8 cellular contexts compared by ENCODE assay signal in the genomic region with DNA sequence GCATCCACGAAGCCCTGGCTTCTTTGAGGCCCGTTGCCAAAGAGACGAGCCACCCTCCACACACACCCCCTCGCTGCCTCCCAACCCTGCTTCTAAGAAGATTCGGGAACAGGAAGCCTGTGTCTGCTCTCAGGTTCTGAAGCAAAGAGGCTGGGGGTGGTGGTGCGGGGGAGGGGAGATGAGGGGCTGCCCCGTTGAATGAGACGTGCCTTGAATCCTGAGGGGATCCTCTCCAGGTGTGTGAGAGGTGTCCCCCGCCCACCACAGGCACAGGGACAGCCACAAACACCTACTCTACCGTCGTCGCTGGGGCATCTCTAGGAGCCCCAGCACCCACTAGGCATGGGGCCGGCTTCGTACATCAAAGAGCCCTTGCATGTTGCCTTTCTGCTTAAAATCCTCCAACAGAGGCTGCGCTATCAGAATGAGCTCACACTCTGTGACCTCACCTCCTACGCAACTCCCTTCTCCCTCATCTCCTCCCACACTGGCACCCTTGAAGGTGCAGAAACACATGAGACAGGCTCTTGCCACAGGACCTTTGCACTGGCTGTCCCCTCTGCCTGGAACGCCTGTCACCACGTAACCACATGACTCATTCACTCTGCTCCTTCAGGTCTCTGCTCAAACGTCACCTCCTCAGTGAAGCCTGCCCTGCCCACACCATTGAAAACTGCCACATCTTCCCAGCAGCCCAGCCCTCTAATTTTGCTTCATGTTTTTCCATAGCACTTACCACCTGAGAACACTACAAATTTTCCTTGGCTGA. TPM values are rescaled to one million over a fixed set of nuclear protein-coding genes. Genes with fewer than 3 reads are reported as not detected.
DNase-seq lines count a peak whose midpoint lies in the region; ATAC-seq and TF ChIP-seq lines count a peak whose summit lies in the region.

No MANE protein-coding gene starts in this region.

- BruUV-seq in mammary epithelial cell (replicated peaks; lab: Mats Ljungman, UMichigan), result no TSS peak

- H3K36me3 Mint-ChIP-seq in endothelial cell (ENCODE audit: low read depth, unreplicated experiment), result peaks cover 59% of the 10 kb centered on the region

- H3K4me2 ChIP-seq in mammary epithelial cell (ENCODE audit: insufficient read depth, low read depth, low read length), result no peak overlapping the region

- no peak overlapping the region for H3K27ac ChIP-seq in mammary epithelial cell (ENCODE audit: insufficient read depth, low read depth, low read length)

- no peaks in the 10 kb centered on the region for H3K4me1 ChIP-seq in mammary epithelial cell (ENCODE audit: insufficient read depth, low read length)

- no peak overlapping the region for H2AFZ ChIP-seq in mammary epithelial cell (ENCODE audit: low read depth, low read length)

- peaks cover 51% of the 10 kb centered on the region for H3K27me3 Mint-ChIP-seq in endothelial cell (ENCODE audit: unreplicated experiment)

- DNase-seq in activated CD4-positive, alpha-beta T cell treated with anti-CD3 and anti-CD28 coated beads, Interleukin-2, amount 50 U/mL, for 24 hours (ENCODE audit: low read depth in 1 of 2, low spot score in 1 of 2), result peak; percentile 63 to 87
- DNase-seq in endothelial cell (ENCODE audit: low spot score) (no peak), mammary epithelial cell (no peak), retina (no peak), cerebellar cortex (ENCODE audit: low spot score) (no peak)
- DNase-seq in stimulated activated CD8-positive, alpha-beta memory T cell treated with anti-CD3 and anti-CD28 coated beads, Interleukin-15, amount 100 ng/mL, for 1 hour (ENCODE audit: low read depth), result peak; percentile 76

- CTCF ChIA-PET in mammary epithelial cell (lab: Charles Lee; ENCODE audit: low non-redundant PET), result no interaction called here

- H3K9me3 ChIP-seq in mammary epithelial cell (replicated peaks; ENCODE audit: insufficient read depth, low read length), result no peaks in the 10 kb centered on the region

- H4K20me1 ChIP-seq in mammary epithelial cell (ENCODE audit: insufficient read depth, low read length), result no peaks in the 10 kb centered on the region

- no peaks in the 10 kb centered on the region for H3K79me2 ChIP-seq in mammary epithelial cell (ENCODE audit: insufficient read depth, low read length)

- WGBS in mammary epithelial cell (ENCODE audit: low coverage, missing lambda C conversion rate), result 78% methylated on average over 15 of the region's 19 CpGs

- no peak overlapping the region for H3K9ac ChIP-seq in mammary epithelial cell (ENCODE audit: insufficient read depth, low read length)

- no peak for TF ChIP-seq CTCF in endothelial cell (IDR thresholded peaks at IDR 0.05; ENCODE audit: unreplicated experiment)
- no peak for TF ChIP-seq CTCF in mammary epithelial cell (conservative IDR thresholded peaks at IDR 0.05 in 1 of 2, IDR thresholded peaks at IDR 0.05 in 1 of 2; ENCODE audit: extremely low read depth in 1 of 2, insufficient read depth in 1 of 2, low read depth in 1 of 2, low read length in 2 of 2)

- ATAC-seq in HG02885 (IDR thresholded peaks at IDR 0.05; ENCODE audit: poor library complexity, unreplicated experiment) (peak; percentile 61), GM19452 (IDR thresholded peaks at IDR 0.05; ENCODE audit: unreplicated experiment) (no peak)

- H3K4me1 Mint-ChIP-seq in endothelial cell (ENCODE audit: unreplicated experiment), result peaks cover 86% of the 10 kb centered on the region

- peaks cover 2% of the 10 kb centered on the region for H3K27me3 ChIP-seq in mammary epithelial cell (ENCODE audit: insufficient read depth, low read length)

- intact Hi-C loops in mammary epithelial cell (cut with micrococcal nuclease), result no loop called here

- no peak overlapping the region for H3K4me3 ChIP-seq in mammary epithelial cell (replicated peaks in 1 of 3; ENCODE audit: insufficient read depth in 1 of 3, low read depth in 2 of 3, low read length in 3 of 3)

- dilution Hi-C loops in mammary epithelial cell (cut with HindIII; ENCODE audit: low sequenced_read_pairs), result loop anchor here (5.0 kb wide), 1 partner anchor 78 kb away; no protein-coding TSS in a partner anchor

- in situ Hi-C loops in mammary epithelial cell (cut with MboI; ENCODE audit: low sequenced_read_pairs in 2 of 2), result no loop called here

- peak overlapping the region; percentile 84 for H3K27ac Mint-ChIP-seq in endothelial cell (ENCODE audit: unreplicated experiment)

- no peaks in the 10 kb centered on the region for H3K9me3 Mint-ChIP-seq in endothelial cell (ENCODE audit: unreplicated experiment)

- no peaks in the 10 kb centered on the region for H3K36me3 ChIP-seq in mammary epithelial cell (ENCODE audit: insufficient read depth, low read length)

- peak overlapping the region; percentile 79 for H3K4me3 Mint-ChIP-seq in endothelial cell (ENCODE audit: unreplicated experiment)

RNA-seq across cellular contexts. Expression of gene PREX1, which starts 58.5 kb away (rescaled TPM):
- total RNA-seq in endothelial cell (ENCODE audit: unreplicated experiment) (248 TPM), mammary epithelial cell (under 1 TPM in 1 of 2 donors, not detected in 1; 0.17 TPM)
- polyA plus RNA-seq in mammary epithelial cell, result 0.06 TPM
- not detected for polyA minus RNA-seq in mammary epithelial cell

Comparison
In these comparisons a context has a peak if more than half of its experiments do, and no peak if none do; other contexts are left out.
1. DNase-seq: peak in activated CD4-positive, alpha-beta T cell treated with anti-CD3 and anti-CD28 coated beads, Interleukin-2, amount 50 U/mL, for 24 hours (2 of 2) and stimulated activated CD8-positive, alpha-beta memory T cell treated with anti-CD3 and anti-CD28 coated beads, Interleukin-15, amount 100 ng/mL, for 1 hour (single experiment); none in endothelial cell (single experiment), mammary epithelial cell (single experiment), retina (single experiment) and cerebellar cortex (single experiment).
2. RNA of gene PREX1, which starts 58.5 kb away (total RNA-seq): 248 TPM in endothelial cell (single experiment); 0.17 TPM in mammary epithelial cell; every median in the first group is over 100 times any median in the second.